ENCODE assay signal across 8 cellular contexts in the genomic region with DNA sequence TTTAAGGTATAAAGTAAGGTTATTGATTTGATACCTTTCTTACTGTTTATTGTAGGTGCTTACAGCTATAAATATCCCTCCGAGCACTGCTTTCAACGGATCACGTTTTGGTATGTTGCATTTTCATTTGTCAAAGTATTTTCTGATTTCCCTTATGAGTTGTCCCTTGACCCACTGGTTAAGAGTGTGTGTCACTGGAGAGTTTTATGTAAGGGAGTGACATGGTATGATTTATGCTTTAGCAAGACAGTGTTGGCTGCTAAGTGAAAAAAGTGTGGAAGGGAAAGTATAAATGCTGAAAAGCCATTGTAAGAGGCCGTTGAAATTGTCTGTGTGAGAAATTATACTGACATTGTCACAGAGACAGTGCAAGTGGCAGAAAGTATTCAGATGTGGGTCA.
"Had no signal": no experiment of that assay in that cellular context is flagged by ENCODE, and none has a peak within 500 bp of the region (broad histone marks: within the 10 kb centered on the region; RNA-seq: fewer than 3 reads in every experiment).

No MANE protein-coding gene starts in this region.

- FAIRE-seq: G401.6, GM12878, GM12891, GM12892, GM18507, GM19239 had no signal

- DNase-seq: GDM1, GF-D8 had no signal

- H3K4me3 ChIP-seq: GM12878 had no signal
